ENCODE assay signal across 18 cellular contexts in the genomic region with DNA sequence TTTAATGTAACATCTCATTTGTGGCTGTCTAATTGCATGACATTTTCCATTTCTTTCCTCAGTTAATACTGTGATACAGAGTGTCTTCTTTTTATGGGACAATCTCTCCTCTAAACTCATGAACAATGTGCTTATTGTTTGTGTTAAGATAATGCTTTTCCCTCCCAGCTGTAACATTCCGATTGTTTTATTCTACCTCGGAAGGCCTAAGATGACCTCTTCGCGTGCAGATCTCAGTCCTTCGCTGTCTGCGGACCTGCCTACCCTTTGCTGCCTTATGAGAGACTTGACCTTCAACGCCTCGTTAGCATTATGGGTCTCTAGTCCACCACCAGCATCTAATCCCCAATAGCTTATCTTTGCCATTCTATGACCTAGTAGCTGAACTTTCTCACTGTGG. TPM values are rescaled to one million over a fixed set of nuclear protein-coding genes. Genes with fewer than 3 reads are reported as not detected.
DNase-seq lines count a peak whose midpoint lies in the region; ATAC-seq and TF ChIP-seq lines count a peak whose summit lies in the region.
"Had no signal": no experiment of that assay in that cellular context is flagged by ENCODE, and none has a peak within 500 bp of the region (broad histone marks: within the 10 kb centered on the region; RNA-seq: fewer than 3 reads in every experiment).

No MANE protein-coding gene starts in this region.

- no peak overlapping the region for H3K4me3 ChIP-seq in right atrium auricular region
- H3K4me3 ChIP-seq: BLaER1 treated with 17β-estradiol and CSF1 and Interleukin-3, amounts not matched to agents 10 nM and 100 nM; GM12878; HAP-1 had no signal

- H3K4me1 ChIP-seq in right atrium auricular region = no peaks in the 10 kb centered on the region
- H3K4me1 ChIP-seq: BLaER1 treated with 17β-estradiol and CSF1 and Interleukin-3, amounts not matched to agents 10 nM and 100 nM; HAP-1 had no signal

- H3K27ac ChIP-seq in cingulate gyrus (ENCODE audit: low read depth, low read length) (peak overlapping the region; percentile 20), substantia nigra (ENCODE audit: low read depth, low read length, poor library complexity, severe bottlenecking) (peak overlapping the region; percentile 88), right atrium auricular region (no peak overlapping the region)
- H3K27ac ChIP-seq: BLaER1 treated with 17β-estradiol and CSF1 and Interleukin-3, amounts not matched to agents 10 nM and 100 nM had no signal

- no peaks in the 10 kb centered on the region for H3K36me3 ChIP-seq in right atrium auricular region
- H3K36me3 ChIP-seq: BLaER1 treated with 17β-estradiol and CSF1 and Interleukin-3, amounts not matched to agents 10 nM and 100 nM; HAP-1 had no signal

- H3K9me3 ChIP-seq in right atrium auricular region = no peaks in the 10 kb centered on the region
- H3K9me3 ChIP-seq: BLaER1 treated with 17β-estradiol and CSF1 and Interleukin-3, amounts not matched to agents 10 nM and 100 nM; HAP-1 had no signal

- ATAC-seq in HG02678 (IDR thresholded peaks at IDR 0.05; ENCODE audit: unreplicated experiment) (no peak), HG03520 (IDR thresholded peaks at IDR 0.05; ENCODE audit: unreplicated experiment) (no peak)
- ATAC-seq: GM12878 had no signal

- POLR2A ChIA-PET in GM10248 (lab: Yijun Ruan, JAX) = no interaction called here

- peak; percentile 49 for DNase-seq in COLO829 (ENCODE audit: low spot score)
- DNase-seq in inferior parietal cortex (ENCODE audit: extremely low spot score) = peak; percentile 32
- DNase-seq in substantia nigra (lab: John Stamatoyannopoulos, UW) = peak in 2 of 49 donors; percentile 6 to 8
- DNase-seq in right atrium auricular region (ENCODE audit: low spot score) = no peak
- DNase-seq in GM10248 (ENCODE audit: extremely low spot score) = no peak
- DNase-seq: 8988T; AML-193; Calu3; CD4-positive, CD25-positive, alpha-beta regulatory T cell; DMS 273 treated with DMSO at 0.1 percent for 48 hours; GOT3; HFFc6 had no signal

- no peaks in the 10 kb centered on the region for H3K27me3 ChIP-seq in right atrium auricular region
- H3K27me3 ChIP-seq: BLaER1 treated with 17β-estradiol and CSF1 and Interleukin-3, amounts not matched to agents 10 nM and 100 nM had no signal

- TF ChIP-seq CTCF in right atrium auricular region (IDR thresholded peaks at IDR 0.05) (no peak), GM10248 (IDR thresholded peaks at IDR 0.05; ENCODE audit: control extremely low read depth, extremely low read depth, low read depth, missing control alignments) (no peak)

- CTCF ChIA-PET in GM10248 (lab: Yijun Ruan, JAX) = interaction anchor here (1.1 kb wide), 1 partner anchor 20 kb away, joined by 3 read pairs; no protein-coding TSS in a partner anchor

RNA-seq across cellular contexts. Expression of gene ZFP42, which starts 29.8 kb away (rescaled TPM):
- under 1 TPM in 1 of 2 donors, not detected in 1; 0.26 TPM for total RNA-seq in right atrium auricular region
- total RNA-seq: Calu3; CD4-positive, CD25-positive, alpha-beta regulatory T cell; HFFc6 had no signal

Comparison
In these comparisons a context has a peak if more than half of its experiments do, and no peak if none do; other contexts are left out.
1. DNase-seq: peak in COLO829 (single experiment) and inferior parietal cortex (single experiment); none in right atrium auricular region (single experiment) and GM10248 (single experiment).
2. H3K27ac ChIP-seq: peak in cingulate gyrus (single experiment) and substantia nigra (single experiment); none in right atrium auricular region (0 of 2).